In genomic region chr14:70907172-70907995, GRCh38 we compare ENCODE assay signal across 8 cellular contexts. TPM values are rescaled to one million over a fixed set of nuclear protein-coding genes. Genes with fewer than 3 reads are reported as not detected.
DNase-seq lines count a peak whose midpoint lies in the region; ATAC-seq and TF ChIP-seq lines count a peak whose summit lies in the region.

Gene PCNX1, plus strand, starts transcription at chr14:70907459. Its CDS starts 392 bp downstream, at chr14:70907851.

- H3K27me3 ChIP-seq in foreskin keratinocyte = no peaks in the 10 kb centered on the region
- H3K27me3 ChIP-seq in neuron (ENCODE audit: insufficient read depth, low read length) = no peaks in the 10 kb centered on the region
- H3K27me3 ChIP-seq in subcutaneous abdominal adipose tissue (ENCODE audit: control insufficient read depth in 5 of 5, insufficient read depth in 4 of 5, low read length in 5 of 5) = no peaks in the 10 kb centered on the region

- H3K9me3 ChIP-seq in neuron (ENCODE audit: low read length) = no peaks in the 10 kb centered on the region
- H3K9me3 ChIP-seq in subcutaneous abdominal adipose tissue (ENCODE audit: control insufficient read depth in 5 of 5, low read length in 5 of 5) = no peaks in the 10 kb centered on the region

- H3K4me3 ChIP-seq in neuron (ENCODE audit: low read length) (peak within 1 kb of the TSS; percentile 98), subcutaneous abdominal adipose tissue (ENCODE audit: low read depth in 1 of 5, low read length in 5 of 5) (peak within 1 kb of the TSS; percentile 76 to 95 (median 91))

- H3K9ac ChIP-seq in subcutaneous abdominal adipose tissue (ENCODE audit: low read length in 5 of 5) = peak within 1 kb of the TSS; percentile 84 to 98 (median 92)

- DNase-seq in ELR (ENCODE audit: low read depth) (peak; percentile 90), H4 (ENCODE audit: low spot score) (peak; percentile 69), LoVo (ENCODE audit: low spot score) (peak; percentile 86), SIG-M5 treated with dmso at 0.1 percent for 504 hours (lab: John Stamatoyannopoulos, UW; ENCODE audit: unreplicated experiment) (peak; percentile 87), activated gamma-delta T cell treated with Interleukin-2 at 50 U/mL for 16 hours (peak; percentile 88), foreskin keratinocyte (peak in 1 of 2 donors; percentile 61)

- TF ChIP-seq CTCF in foreskin keratinocyte (conservative IDR thresholded peaks at IDR 0.05) = peak; percentile 93

- H3K27ac ChIP-seq in foreskin keratinocyte (peak within 1 kb of the TSS; percentile 59), subcutaneous abdominal adipose tissue (ENCODE audit: low read depth, low read length) (peak within 1 kb of the TSS; percentile 91)

- peaks cover 8% of the 10 kb centered on the region for H3K4me1 ChIP-seq in foreskin keratinocyte
- peaks cover 14% of the 10 kb centered on the region for H3K4me1 ChIP-seq in neuron (ENCODE audit: insufficient read depth, low read length)
- H3K4me1 ChIP-seq in subcutaneous abdominal adipose tissue (ENCODE audit: control insufficient read depth in 5 of 5, insufficient read depth in 5 of 5, low read length in 5 of 5) = peaks cover 5 to 56% (median 51%) of the 10 kb centered on the region in 5 donors

- peak; percentile 83 for ATAC-seq in foreskin keratinocyte

- H3K36me3 ChIP-seq in neuron (ENCODE audit: insufficient read depth, low read length) (no peaks in the 10 kb centered on the region), subcutaneous abdominal adipose tissue (ENCODE audit: control insufficient read depth in 5 of 5, insufficient read depth in 5 of 5, low read length in 5 of 5) (no peaks in the 10 kb centered on the region)

- peak within 1 kb of the TSS; percentile 78 for H2AFZ ChIP-seq in neuron (ENCODE audit: low read depth, low read length)

RNA-seq across cellular contexts. Expression of gene PCNX1, which starts in this region (rescaled TPM):
- 18.5 and 22.2 TPM in 2 replicates for total RNA-seq in H4 (2014; rRNA removed; shearing (Covaris generic))
- 29.7 and 29.9 TPM in 2 replicates for total RNA-seq in foreskin keratinocyte
- polyA plus RNA-seq in foreskin keratinocyte = 7.2 and 8.8 TPM in 2 replicates
